In genomic region chr2:238169021-238169707, GRCh38 we compare ENCODE assay signal across 8 cellular contexts. TPM values are rescaled to one million over a fixed set of nuclear protein-coding genes. Genes with fewer than 3 reads are reported as not detected.
DNase-seq lines count a peak whose midpoint lies in the region; ATAC-seq and TF ChIP-seq lines count a peak whose summit lies in the region.
"Had no signal": no experiment of that assay in that cellular context is flagged by ENCODE, and none has a peak within 500 bp of the region (broad histone marks: within the 10 kb centered on the region; RNA-seq: fewer than 3 reads in every experiment).

No MANE protein-coding gene starts in this region.

- TF ChIP-seq CTCF in ascending aorta (IDR thresholded peaks at IDR 0.05): no peak

- DNase-seq in HS-5 (ENCODE audit: low read depth): peak; percentile 87
- DNase-seq in ascending aorta (ENCODE audit: low spot score in 2 of 2): peak in 1 of 2 donors; percentile 91
- no peak for DNase-seq in immature natural killer cell
- DNase-seq: NCI-H2081 treated with DMSO at 0.1 percent for 48 hours had no signal

- ATAC-seq in GM18907 (IDR thresholded peaks at IDR 0.05; ENCODE audit: unreplicated experiment) (no peak), GM18505 (IDR thresholded peaks at IDR 0.05; ENCODE audit: unreplicated experiment) (no peak), HG03139 (IDR thresholded peaks at IDR 0.05; ENCODE audit: unreplicated experiment) (no peak)

- TF ChIP-seq POLR2A in GM18505 (IDR thresholded peaks at IDR 0.05; ENCODE audit: borderline replicate concordance, extremely low read depth, insufficient read depth, insufficient read length): no peak

- peak overlapping the region in 5 of 6 donors; percentile 14 to 88 (median 84) for H3K27ac Mint-ChIP-seq in immature natural killer cell

- H3K4me1 Mint-ChIP-seq in immature natural killer cell: peaks cover 63 to 71% of the 10 kb centered on the region in 2 donors

- peak overlapping the region; percentile 85 to 91 for H3K27ac ChIP-seq in ascending aorta
- peak overlapping the region; percentile 79 for H3K27ac ChIP-seq in temporal lobe (ENCODE audit: low read depth, low read length)

- peak overlapping the region in 3 of 5 donors; percentile 27 to 66 (median 62) for H3K4me3 Mint-ChIP-seq in immature natural killer cell

- H3K36me3 Mint-ChIP-seq in immature natural killer cell: peaks cover 20 to 32% (median 21%) of the 10 kb centered on the region in 3 donors

- peaks cover 2% of the 10 kb centered on the region for H3K27me3 ChIP-seq in ascending aorta

- no peaks in the 10 kb centered on the region for H3K9me3 ChIP-seq in ascending aorta

- intact Hi-C loops in ascending aorta (cut with DNase I): loop anchor here (2.0 kb wide), 2 partner anchors 26 to 118 kb away; no protein-coding TSS in a partner anchor

- H3K4me3 ChIP-seq in ascending aorta: no peak overlapping the region

- peaks cover 27 to 41% of the 10 kb centered on the region in 2 donors for H3K36me3 ChIP-seq in ascending aorta

- peaks cover 7 to 21% (median 10%) of the 10 kb centered on the region in 3 donors for H3K27me3 Mint-ChIP-seq in immature natural killer cell (ENCODE audit: low read depth in 3 of 3)

- H3K9me3 Mint-ChIP-seq in immature natural killer cell: no peaks in the 10 kb centered on the region

- H3K4me1 ChIP-seq in ascending aorta: peaks cover 8 to 34% of the 10 kb centered on the region in 2 donors

RNA-seq across cellular contexts. Expression of gene ERFE, which starts 10.4 kb away (rescaled TPM):
- 3.3 TPM for total RNA-seq in ascending aorta
- 1 to 10 TPM; 4.6 to 6.2 (median 5.7) TPM for polyA plus RNA-seq in immature natural killer cell
- total RNA-seq in temporal lobe: 0.74 TPM

RNA-seq across cellular contexts. Expression of gene KLHL30, which starts 30.7 kb away (rescaled TPM):
- total RNA-seq in ascending aorta (28.2 TPM), temporal lobe (not detected)
- not detected for polyA plus RNA-seq in immature natural killer cell

RNA-seq across cellular contexts. Expression of gene ILKAP, which starts 34.3 kb away (rescaled TPM):
- total RNA-seq in ascending aorta (22.6 TPM), temporal lobe (44.7 TPM)
- polyA plus RNA-seq in immature natural killer cell: 10 to 100 TPM; 59.2 to 82.8 (median 59.3) TPM

Comparison
In these comparisons a context has a peak if more than half of its experiments do, and no peak if none do; other contexts are left out.
1. RNA of gene KLHL30, which starts 30.7 kb away (total RNA-seq): 28.2 TPM in ascending aorta (single experiment); not detected in temporal lobe (single experiment); every median in the first group is over 10 times any median in the second.